Comparison of ENCODE assay signal across 34 cellular contexts in the genomic region with DNA sequence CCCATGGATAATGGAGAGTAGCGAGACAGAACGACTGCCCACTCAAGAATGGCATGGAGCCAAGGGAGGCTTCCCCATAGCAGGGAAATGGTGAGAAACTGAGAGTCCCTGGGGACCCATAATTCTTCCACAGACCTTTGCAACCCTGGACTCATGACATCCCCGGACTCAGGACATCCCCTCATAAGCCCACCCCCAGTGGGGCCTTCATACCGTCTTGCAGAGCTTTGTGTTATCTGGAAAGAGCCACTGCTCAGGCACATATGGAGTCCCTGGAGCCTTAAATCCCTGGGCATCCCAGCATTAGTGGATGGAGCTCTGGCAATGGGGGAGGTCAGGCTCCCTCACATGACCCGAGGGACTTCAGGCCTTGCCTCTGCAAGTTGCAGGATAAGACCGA.
"Had no signal": no experiment of that assay in that cellular context is flagged by ENCODE, and none has a peak within 500 bp of the region (broad histone marks: within the 10 kb centered on the region; RNA-seq: fewer than 3 reads in every experiment).

No MANE protein-coding gene starts in this region.

- H3K27ac ChIP-seq: KMS-11 had no signal

- H3K27me3 ChIP-seq: MG63 had no signal

- H3K36me3 ChIP-seq: MG63 had no signal

- H3K4me3 ChIP-seq: MG63 had no signal

- DNase-seq: Karpas-422, Kasumi-1, MG63, MM.1S, MV-4-11, NCI-H1048, NCI-H1092, NCI-H1092 treated with DMSO at 0.1 percent for 48 hours, NCI-H1105, NCI-H1105 treated with DMSO at 0.1 percent for 48 hours, NCI-H1417, NCI-H1417 treated with DMSO at 0.1 percent for 48 hours, NCI-H1436, NCI-H1436 treated with DMSO at 0.1 percent for 48 hours, NCI-H146, NCI-H1694, NCI-H1694 treated with DMSO at 0.1 percent for 48 hours, NCI-H187, NCI-H187 treated with DMSO at 0.1 percent for 48 hours, NCI-H1930, NCI-H2029, NCI-H2029 treated with DMSO at 0.1 percent for 48 hours, NCI-H2081, NCI-H2081 treated with DMSO at 0.1 percent for 48 hours, NCI-H2107, NCI-H2171, NCI-H2171 treated with DMSO at 0.1 percent for 48 hours, NCI-H2227 treated with DMSO at 0.1 percent for 48 hours, NCI-H226, NCI-H345, NCI-H446, NCI-H446 treated with DMSO at 0.1 percent for 48 hours, NCI-H510A had no signal
